1 cellular context compared by ENCODE assay signal in genomic region chr3:149443545-149443912, GRCh38.
TF ChIP-seq lines count a peak whose summit lies in the region.

No MANE protein-coding gene starts in this region.

TF ChIP-seq in IMR-90, 13 proteins besides CTCF, POLR2A, EP300 and RAD21:
- TF ChIP-seq CEBPB (IDR thresholded peaks at IDR 0.05; ENCODE audit: low read depth, low read length): no peak
TF ChIP-seq in IMR-90: peak in this region for 0.
